Comparison of ENCODE assay signal across 8 cellular contexts in the genomic region with DNA sequence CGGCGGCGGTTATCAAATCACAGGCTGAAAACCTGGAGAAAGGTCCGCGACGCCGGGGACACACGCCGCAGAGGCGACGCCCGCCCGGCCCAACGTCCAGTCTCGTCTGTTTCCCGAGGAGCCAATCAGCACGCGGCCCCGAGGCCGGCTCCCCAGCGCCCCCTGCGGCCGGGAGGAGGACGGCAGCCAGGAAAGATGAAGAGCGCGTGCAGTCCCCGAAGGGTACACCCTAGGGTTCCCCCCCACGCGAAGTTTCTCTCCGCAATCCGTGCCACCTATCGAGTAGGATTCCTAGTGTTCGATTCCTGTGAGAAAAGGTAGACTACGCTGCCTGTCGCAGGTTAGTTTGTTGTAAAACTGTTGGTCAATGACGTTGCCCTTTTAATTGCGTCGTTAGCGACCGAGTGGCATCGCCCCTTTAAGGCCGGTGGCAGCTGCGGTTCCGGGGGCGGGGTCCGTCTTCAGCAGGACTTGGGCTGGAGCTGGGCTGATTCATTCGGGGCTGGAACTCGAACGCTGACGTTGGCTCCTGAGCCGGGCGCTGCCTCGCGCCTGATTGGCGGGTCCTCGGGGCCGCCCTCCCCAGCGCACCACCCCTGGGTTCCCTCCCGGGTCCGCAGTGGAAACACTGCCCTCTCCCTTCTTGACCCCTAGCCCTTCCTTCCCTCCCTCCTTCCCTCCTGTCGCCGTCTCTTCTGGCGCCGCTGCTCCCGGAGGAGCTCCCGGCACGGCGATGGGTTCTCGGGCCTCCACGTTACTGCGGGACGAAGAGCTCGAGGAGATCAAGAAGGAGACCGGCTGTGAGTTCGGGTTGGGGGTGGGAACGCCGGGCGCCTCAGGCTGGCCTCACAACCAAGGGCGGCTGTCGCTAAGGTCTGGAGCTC. TPM values are rescaled to one million over a fixed set of nuclear protein-coding genes. Genes with fewer than 3 reads are reported as not detected.
DNase-seq lines count a peak whose midpoint lies in the region; ATAC-seq and TF ChIP-seq lines count a peak whose summit lies in the region.

Gene CHP1 (plus strand): TSS at position 619 of the 884 bp plus-strand sequence. CDS start 115 bp downstream, at position 734.
A gene with protein sequence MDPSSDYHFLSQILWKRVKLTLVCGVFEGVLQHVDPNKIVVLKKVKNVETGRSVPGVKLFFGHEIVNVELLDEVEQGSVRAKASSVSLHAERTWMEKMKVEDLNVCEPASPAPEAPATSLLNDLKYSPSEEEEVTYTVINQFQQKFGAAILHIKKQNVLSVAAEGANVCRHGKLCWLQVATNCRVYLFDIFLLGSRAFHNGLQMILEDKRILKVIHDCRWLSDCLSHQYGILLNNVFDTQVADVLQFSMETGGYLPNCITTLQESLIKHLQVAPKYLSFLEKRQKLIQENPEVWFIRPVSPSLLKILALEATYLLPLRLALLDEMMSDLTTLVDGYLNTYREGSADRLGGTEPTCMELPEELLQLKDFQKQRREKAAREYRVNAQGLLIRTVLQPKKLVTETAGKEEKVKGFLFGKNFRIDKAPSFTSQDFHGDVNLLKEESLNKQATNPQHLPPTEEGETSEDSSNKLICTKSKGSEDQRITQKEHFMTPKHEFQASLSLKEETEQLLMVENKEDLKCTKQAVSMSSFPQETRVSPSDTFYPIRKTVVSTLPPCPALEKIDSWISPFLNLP (minus strand): TSS at position 108 of the 884 bp plus-strand sequence. CDS start 4,182 bp downstream, outside the sequence.

- ATAC-seq in GM21619 (IDR thresholded peaks at IDR 0.05; ENCODE audit: unreplicated experiment): peak; percentile 97

- DNase-seq in DMS53 treated with DMSO at 0.1 percent for 48 hours (lab: John Stamatoyannopoulos, UW; ENCODE audit: unreplicated experiment): peak; percentile 86
- DNase-seq in Jurkat, Clone E6-1 (ENCODE audit: low read depth, low spot score): peak; percentile 91
- peak; percentile 65 for DNase-seq in OCI-M2 (lab: John Stamatoyannopoulos, UW; ENCODE audit: unreplicated experiment)
- peak; percentile 92 for DNase-seq in activated T-cell treated with anti-CD3 and anti-CD28 coated beads, Interleukin-2, amount 50 U/mL, for 1 hour
- peak; percentile 98 for DNase-seq in erythroblast (lab: John Stamatoyannopoulos, UW)
- DNase-seq in mucosa of gallbladder (ENCODE audit: low spot score): peak; percentile 98
- DNase-seq in stimulated activated CD8-positive, alpha-beta memory T cell treated with anti-CD3 and anti-CD28 coated beads, Interleukin-4, amount 100 ng/mL, for 24 hours (ENCODE audit: low read depth): peak; percentile 98

- TF ChIP-seq POLR2A in erythroblast (IDR thresholded peaks at IDR 0.05; ENCODE audit: low read length): peak; percentile 78

- H3K4me3 ChIP-seq in Jurkat, Clone E6-1 (ENCODE audit: low read length): peak within 1 kb of the TSS; percentile 87

RNA-seq across cellular contexts. Expression of gene CHP1, which starts in this region (rescaled TPM):
- 24.1 TPM for polyA plus RNA-seq in Jurkat, Clone E6-1 (2012; ENCODE audit: insufficient read depth, insufficient read length)
- total RNA-seq in mucosa of gallbladder: 290 TPM

RNA-seq across cellular contexts. Expression of the second gene that starts in this region (rescaled TPM):
- not detected for polyA plus RNA-seq in Jurkat, Clone E6-1 (2012; ENCODE audit: insufficient read depth, insufficient read length)
- 0.12 TPM for total RNA-seq in mucosa of gallbladder

Comparison
In these comparisons a context has a peak if more than half of its experiments do, and no peak if none do; other contexts are left out.
1. Peak in every context shown above with its lines: DNase-seq, ATAC-seq and H3K4me3 ChIP-seq.